23 cellular contexts compared by ENCODE assay signal in the genomic region with DNA sequence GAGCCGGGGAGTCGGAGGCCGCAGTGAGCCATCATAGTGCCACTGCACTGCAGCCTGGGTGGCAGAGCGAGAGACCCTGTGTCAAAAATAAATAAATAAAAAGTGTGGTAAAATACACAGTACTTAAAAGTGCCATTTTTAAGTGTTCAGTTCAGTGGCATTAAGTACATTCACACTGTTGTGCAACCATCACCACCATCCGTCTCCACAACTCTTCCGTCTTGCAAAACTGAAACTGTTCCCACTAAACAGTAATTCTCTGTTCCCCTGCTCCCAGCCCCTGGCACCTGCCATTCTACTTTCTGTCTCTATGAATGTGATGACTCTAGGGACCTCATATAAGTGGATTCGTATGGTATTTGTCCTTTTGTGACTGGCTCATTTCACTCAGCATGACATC. TPM values are rescaled to one million over a fixed set of nuclear protein-coding genes. Genes with fewer than 3 reads are reported as not detected.
A peak's percentile ranks its signal among the peaks of the same experiment; 100 is the strongest.
DNase-seq lines count a peak whose midpoint lies in the region; ATAC-seq and TF ChIP-seq lines count a peak whose summit lies in the region.
"Had no signal": no experiment of that assay in that cellular context is flagged by ENCODE, and none has a peak within 500 bp of the region (broad histone marks: within the 10 kb centered on the region; RNA-seq: fewer than 3 reads in every experiment).

No MANE protein-coding gene starts in this region.

- H3K4me3 ChIP-seq in right lobe of liver (no peak overlapping the region), prostate gland (no peak overlapping the region)
- H3K4me3 ChIP-seq: breast epithelium, heart right ventricle had no signal

- H3K27ac Mint-ChIP-seq in stimulated activated naive CD8-positive, alpha-beta T cell treated with anti-CD3 and anti-CD28 coated beads, Interleukin-15, amount 100 ng/mL, for 72 hours = no peak overlapping the region
- H3K27ac Mint-ChIP-seq: activated naive CD4-positive, alpha-beta T cell treated with anti-CD3 and anti-CD28 coated beads, Interleukin-2, amount 10 ng/mL, durations not matched to agents 7 days and 5 days; H9; stimulated activated memory B cell treated with anti-CD40 and anti-IgM and Interleukin-4, amounts not matched to agents 10 μg/mL and 1 μg/mL and 100 μg/mL, for 72 hours; T-helper 2 cell treated with Interferon-gamma antibody and Interleukin-4, amounts not matched to agents 5 μg/mL and 100 μg/mL, for 36 hours had no signal

- WGBS in right lobe of liver (ENCODE audit: insufficient coverage, low coverage, low lambda C conversion rate, missing lambda C conversion rate) = 38% methylated on average over 5 of the region's 7 CpGs
- 94% methylated on average over 7 of the region's 7 CpGs for WGBS in prostate gland

- TF ChIP-seq POLR2A in right lobe of liver (IDR thresholded peaks at IDR 0.05) = no peak
- no peak for TF ChIP-seq POLR2A in prostate gland (IDR thresholded peaks at IDR 0.05)

- H3K9me3 ChIP-seq in right lobe of liver (no peaks in the 10 kb centered on the region), prostate gland (no peaks in the 10 kb centered on the region)
- H3K9me3 ChIP-seq: breast epithelium, heart right ventricle had no signal

- H3K9me3 Mint-ChIP-seq in stimulated activated naive CD8-positive, alpha-beta T cell treated with anti-CD3 and anti-CD28 coated beads, Interleukin-15, amount 100 ng/mL, for 72 hours = no peaks in the 10 kb centered on the region
- H3K9me3 Mint-ChIP-seq: activated naive CD4-positive, alpha-beta T cell treated with anti-CD3 and anti-CD28 coated beads, Interleukin-2, amount 10 ng/mL, durations not matched to agents 7 days and 5 days; H9; naive B cell; stimulated activated memory B cell treated with anti-CD40 and anti-IgM and Interleukin-4, amounts not matched to agents 10 μg/mL and 1 μg/mL and 100 μg/mL, for 72 hours; T-helper 2 cell treated with Interferon-gamma antibody and Interleukin-4, amounts not matched to agents 5 μg/mL and 100 μg/mL, for 36 hours had no signal

- peak; percentile 31 to 43 for DNase-seq in NCI-H187 (lab: John Stamatoyannopoulos, UW)
- DNase-seq in NCI-H187 treated with DMSO at 0.1 percent for 48 hours (lab: John Stamatoyannopoulos, UW) = no peak
- peak; percentile 93 for DNase-seq in NCI-H1436 (lab: John Stamatoyannopoulos, UW)
- peak; percentile 15 for DNase-seq in NCI-H748 treated with DMSO at 0.1 percent for 48 hours (lab: John Stamatoyannopoulos, UW)
- DNase-seq in right lobe of liver = no peak
- no peak for DNase-seq in prostate gland (ENCODE audit: low spot score)
- DNase-seq in EL = no peak
- DNase-seq in stimulated activated naive CD8-positive, alpha-beta T cell treated with anti-CD3 and anti-CD28 coated beads, Interleukin-15, amount 100 ng/mL, for 72 hours = no peak
- DNase-seq: activated CD4-positive, alpha-beta T cell treated with anti-CD3 and anti-CD28 coated beads, Interleukin-2, amount 50 U/mL, for 1 hour; activated naive CD4-positive, alpha-beta T cell treated with anti-CD3 and anti-CD28 coated beads, Interleukin-2, amount 10 ng/mL, durations not matched to agents 7 days and 5 days; amygdala; COR-L47; effector memory CD4-positive, alpha-beta T cell; erythroblast; H9; heart right ventricle; Karpas-422; naive B cell; NCI-H1105; stimulated activated CD4-positive, alpha-beta T cell treated with anti-CD3 and anti-CD28 coated beads, Interleukin-2, amount 100 ng/mL, for 48 hours had no signal

- peak; percentile 7 to 70 (median 44) for ATAC-seq in right lobe of liver
- no peak for ATAC-seq in stimulated activated naive CD8-positive, alpha-beta T cell treated with anti-CD3 and anti-CD28 coated beads, Interleukin-15, amount 100 ng/mL, for 72 hours
- ATAC-seq: heart right ventricle; stimulated activated memory B cell treated with anti-CD40 and anti-IgM and Interleukin-4, amounts not matched to agents 10 μg/mL and 1 μg/mL and 100 μg/mL, for 72 hours had no signal

- peaks cover 17% of the 10 kb centered on the region for H3K4me1 Mint-ChIP-seq in stimulated activated naive CD8-positive, alpha-beta T cell treated with anti-CD3 and anti-CD28 coated beads, Interleukin-15, amount 100 ng/mL, for 72 hours
- H3K4me1 Mint-ChIP-seq: activated naive CD4-positive, alpha-beta T cell treated with anti-CD3 and anti-CD28 coated beads, Interleukin-2, amount 10 ng/mL, durations not matched to agents 7 days and 5 days had no signal

- intact Hi-C loops in right lobe of liver (cut with DNase I) (no loop called here), prostate gland (cut with DNase I) (no loop called here)

- no peak overlapping the region for H3K4me3 Mint-ChIP-seq in stimulated activated naive CD8-positive, alpha-beta T cell treated with anti-CD3 and anti-CD28 coated beads, Interleukin-15, amount 100 ng/mL, for 72 hours
- H3K4me3 Mint-ChIP-seq: activated naive CD4-positive, alpha-beta T cell treated with anti-CD3 and anti-CD28 coated beads, Interleukin-2, amount 10 ng/mL, durations not matched to agents 7 days and 5 days; H9; stimulated activated memory B cell treated with anti-CD40 and anti-IgM and Interleukin-4, amounts not matched to agents 10 μg/mL and 1 μg/mL and 100 μg/mL, for 72 hours; T-helper 2 cell treated with Interferon-gamma antibody and Interleukin-4, amounts not matched to agents 5 μg/mL and 100 μg/mL, for 36 hours had no signal

- H3K4me1 ChIP-seq in right lobe of liver (peaks cover 0 to 47% (median 13%) of the 10 kb centered on the region in 4 donors), prostate gland (replicated peaks) (no peaks in the 10 kb centered on the region)
- H3K4me1 ChIP-seq: breast epithelium had no signal

- no peaks in the 10 kb centered on the region for H3K27me3 ChIP-seq in right lobe of liver
- H3K27me3 ChIP-seq in prostate gland (replicated peaks; ENCODE audit: insufficient read depth) = no peaks in the 10 kb centered on the region
- H3K27me3 ChIP-seq: breast epithelium, heart right ventricle had no signal

- TF ChIP-seq CTCF in right lobe of liver (IDR thresholded peaks at IDR 0.05) = no peak
- no peak for TF ChIP-seq CTCF in prostate gland (IDR thresholded peaks at IDR 0.05)

- no peaks in the 10 kb centered on the region for H3K27me3 Mint-ChIP-seq in stimulated activated naive CD8-positive, alpha-beta T cell treated with anti-CD3 and anti-CD28 coated beads, Interleukin-15, amount 100 ng/mL, for 72 hours
- H3K27me3 Mint-ChIP-seq: activated naive CD4-positive, alpha-beta T cell treated with anti-CD3 and anti-CD28 coated beads, Interleukin-2, amount 10 ng/mL, durations not matched to agents 7 days and 5 days; naive B cell; stimulated activated memory B cell treated with anti-CD40 and anti-IgM and Interleukin-4, amounts not matched to agents 10 μg/mL and 1 μg/mL and 100 μg/mL, for 72 hours had no signal

- H3K36me3 ChIP-seq in right lobe of liver = peaks cover 0 to 3% (median 0%) of the 10 kb centered on the region in 4 donors
- no peaks in the 10 kb centered on the region for H3K36me3 ChIP-seq in prostate gland
- H3K36me3 ChIP-seq: breast epithelium had no signal

- H3K27ac ChIP-seq in right lobe of liver = peak overlapping the region in 2 of 3 donors; percentile 28 to 57
- H3K27ac ChIP-seq in prostate gland = no peak overlapping the region
- H3K27ac ChIP-seq: breast epithelium, heart right ventricle had no signal

RNA-seq across cellular contexts. Expression of gene SLC25A42, which starts 13.3 kb away (rescaled TPM):
- 10 to 100 TPM; 20.7 to 80.7 (median 69.7) TPM for total RNA-seq in right lobe of liver
- 10 to 100 TPM; 11.5 to 18.6 TPM for total RNA-seq in prostate gland

RNA-seq across cellular contexts. Expression of gene ARMC6, which starts 43.7 kb away (rescaled TPM):
- 10 to 100 TPM; 19.3 to 64.8 (median 41.4) TPM for total RNA-seq in right lobe of liver
- 10 to 100 TPM; 36.1 to 43.3 TPM for total RNA-seq in prostate gland

RNA-seq across cellular contexts. Expression of gene SUGP2, which starts 43.8 kb away (rescaled TPM):
- total RNA-seq in right lobe of liver = 10 to 100 TPM; 17.4 to 36.4 (median 30.0) TPM
- 10 to 100 TPM; 41.8 to 99.6 TPM for total RNA-seq in prostate gland

Comparison
In these comparisons a context has a peak if more than half of its experiments do, and no peak if none do; other contexts are left out.
1. DNase-seq: peak in NCI-H187 (2 of 2), NCI-H1436 (single experiment) and NCI-H748 treated with DMSO at 0.1 percent for 48 hours (single experiment); none in NCI-H187 treated with DMSO at 0.1 percent for 48 hours (single experiment), right lobe of liver (0 of 3), prostate gland (single experiment), EL (single experiment) and stimulated activated naive CD8-positive, alpha-beta T cell treated with anti-CD3 and anti-CD28 coated beads, Interleukin-15, amount 100 ng/mL, for 72 hours (0 of 2).
2. H3K27ac ChIP-seq: peak in right lobe of liver (2 of 3); none in prostate gland (0 of 2).